Comparison of ENCODE assay signal across 9 cellular contexts in genomic region chr1:53176452-53177344, GRCh38.
DNase-seq lines count a peak whose midpoint lies in the region; ATAC-seq, FAIRE-seq and TF ChIP-seq lines count a peak whose summit lies in the region.
"Had no signal": no experiment of that assay in that cellular context is flagged by ENCODE, and none has a peak within 500 bp of the region (broad histone marks: within the 10 kb centered on the region; RNA-seq: fewer than 3 reads in every experiment).

No MANE protein-coding gene starts in this region.

- no peaks in the 10 kb centered on the region for H3K9me3 ChIP-seq in WERI-Rb-1 (ENCODE audit: severe bottlenecking)
- H3K9me3 ChIP-seq: BLaER1 treated with 17β-estradiol and CSF1 and Interleukin-3, amounts not matched to agents 10 nM and 100 nM had no signal

- peak; percentile 37; the same call in 1 of the 2 replicates for TF ChIP-seq RAD21 in Ishikawa (IDR thresholded peaks at IDR 0.05; ENCODE audit: low read depth)

- no peak for TF ChIP-seq EP300 in Ishikawa (IDR thresholded peaks at IDR 0.05; ENCODE audit: borderline replicate concordance)

- TF ChIP-seq CTCF in 22Rv1 (IDR thresholded peaks at IDR 0.05) (peak; percentile 69), WERI-Rb-1 (IDR thresholded peaks at IDR 0.05; ENCODE audit: low read depth, low read length) (peak; percentile 84)

- H3K4me3 ChIP-seq in WERI-Rb-1 (ENCODE audit: low read depth, low read length) = no peak overlapping the region
- H3K4me3 ChIP-seq: BLaER1 treated with 17β-estradiol and CSF1 and Interleukin-3, amounts not matched to agents 10 nM and 100 nM had no signal

- H3K36me3 ChIP-seq in WERI-Rb-1 = no peaks in the 10 kb centered on the region
- H3K36me3 ChIP-seq: BLaER1 treated with 17β-estradiol and CSF1 and Interleukin-3, amounts not matched to agents 10 nM and 100 nM had no signal

- FAIRE-seq in islet of Langerhans (lab: Jason Lieb, UNC) = peak; percentile 97

- no peak for ATAC-seq in HG02981 (IDR thresholded peaks at IDR 0.05; ENCODE audit: unreplicated experiment)

- DNase-seq in WERI-Rb-1 (peak; percentile 72), activated gamma-delta T cell treated with Interleukin-2 at 50 U/mL for 16 hours (no peak), ecto neural progenitor cell (ENCODE audit: low spot score) (no peak)
- DNase-seq in activated T-cell treated with anti-CD3 and anti-CD28 coated beads, Interleukin-2, amount 50 U/mL, for 48 hours = no peak

- H3K27me3 ChIP-seq in WERI-Rb-1 (ENCODE audit: insufficient read depth, low read depth, severe bottlenecking) = no peaks in the 10 kb centered on the region
- H3K27me3 ChIP-seq: BLaER1 treated with 17β-estradiol and CSF1 and Interleukin-3, amounts not matched to agents 10 nM and 100 nM had no signal

- H3K27ac ChIP-seq in 22Rv1 = peak overlapping the region; percentile 73
- peak overlapping the region; percentile 50 for H3K27ac ChIP-seq in WERI-Rb-1
- H3K27ac ChIP-seq: BLaER1 treated with 17β-estradiol and CSF1 and Interleukin-3, amounts not matched to agents 10 nM and 100 nM had no signal

TF ChIP-seq in Ishikawa, 13 proteins besides CTCF, POLR2A, EP300 and RAD21:
- TF ChIP-seq TCF12 (IDR thresholded peaks at IDR 0.05; ENCODE audit: low read depth) = no peak
- TF ChIP-seq, protein P1, sequence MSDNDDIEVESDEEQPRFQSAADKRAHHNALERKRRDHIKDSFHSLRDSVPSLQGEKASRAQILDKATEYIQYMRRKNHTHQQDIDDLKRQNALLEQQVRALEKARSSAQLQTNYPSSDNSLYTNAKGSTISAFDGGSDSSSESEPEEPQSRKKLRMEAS (IDR thresholded peaks at IDR 0.05) = no peak
- TF ChIP-seq FOXM1 (IDR thresholded peaks at IDR 0.05; ENCODE audit: borderline replicate concordance, low read depth) = no peak
- no peak for TF ChIP-seq TEAD4 (IDR thresholded peaks at IDR 0.05)
- TF ChIP-seq ZBTB7A (IDR thresholded peaks at IDR 0.05; ENCODE audit: low read depth) = no peak
- TF ChIP-seq TAF1 (IDR thresholded peaks at IDR 0.05; ENCODE audit: low read depth) = no peak
